In the genomic region with DNA sequence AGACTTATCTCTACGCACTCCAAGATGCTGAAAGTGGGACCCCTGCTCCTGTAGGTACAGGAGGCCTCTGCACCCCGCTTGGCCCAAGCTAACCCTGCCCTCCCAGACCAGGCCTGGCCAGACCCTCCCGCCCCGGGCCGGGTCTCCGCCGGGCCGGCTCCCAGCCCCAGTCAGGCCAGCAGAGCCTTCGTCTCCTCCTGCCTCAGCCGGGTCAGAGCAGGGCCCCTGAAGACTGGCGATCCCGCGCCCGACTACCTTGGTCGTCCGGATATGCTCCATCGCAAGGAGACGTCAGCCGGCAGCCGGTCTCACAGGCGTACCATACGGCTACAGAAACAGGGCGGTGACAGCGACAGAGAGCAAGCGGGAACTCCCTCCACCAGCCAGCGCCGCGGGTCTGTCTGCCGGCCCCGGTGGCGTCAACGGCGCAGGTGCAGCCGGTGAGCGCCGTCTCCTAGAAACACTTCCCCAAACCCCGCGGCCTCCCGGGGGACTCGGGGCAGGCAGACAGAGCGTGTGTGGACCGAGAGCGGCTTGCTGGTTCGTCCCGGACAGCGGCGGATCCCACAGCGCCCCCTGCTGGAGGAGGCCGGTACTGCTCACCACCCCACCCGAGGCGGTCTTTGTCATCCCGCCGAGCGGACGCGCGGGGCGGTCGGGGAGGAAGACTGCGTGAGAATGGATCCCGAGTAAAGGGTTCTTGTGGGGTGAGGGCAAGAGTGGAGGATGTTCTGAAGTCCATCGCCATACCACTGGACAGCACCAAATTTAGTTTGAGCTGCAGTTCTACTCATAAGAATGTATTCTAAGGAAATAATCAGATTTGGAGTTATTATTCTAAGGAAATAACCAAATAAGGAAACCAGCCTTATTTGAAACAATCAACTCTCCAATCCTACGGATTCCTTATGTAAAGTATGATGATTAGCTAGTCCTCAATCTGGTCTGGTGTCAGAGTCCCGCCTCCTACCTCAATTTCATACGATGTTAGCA, we compare ENCODE assay signal across 1 cellular context.
TF ChIP-seq lines count a peak whose summit lies in the region.

MTMR6 (minus strand) TSS at position 520 of the 993 bp plus-strand sequence; CDS start at position 279, 241 bp downstream.

TF ChIP-seq in WTC11, 78 proteins besides CTCF, POLR2A, EP300 and RAD21 (continued from another document):
- TF ChIP-seq, protein P1, sequence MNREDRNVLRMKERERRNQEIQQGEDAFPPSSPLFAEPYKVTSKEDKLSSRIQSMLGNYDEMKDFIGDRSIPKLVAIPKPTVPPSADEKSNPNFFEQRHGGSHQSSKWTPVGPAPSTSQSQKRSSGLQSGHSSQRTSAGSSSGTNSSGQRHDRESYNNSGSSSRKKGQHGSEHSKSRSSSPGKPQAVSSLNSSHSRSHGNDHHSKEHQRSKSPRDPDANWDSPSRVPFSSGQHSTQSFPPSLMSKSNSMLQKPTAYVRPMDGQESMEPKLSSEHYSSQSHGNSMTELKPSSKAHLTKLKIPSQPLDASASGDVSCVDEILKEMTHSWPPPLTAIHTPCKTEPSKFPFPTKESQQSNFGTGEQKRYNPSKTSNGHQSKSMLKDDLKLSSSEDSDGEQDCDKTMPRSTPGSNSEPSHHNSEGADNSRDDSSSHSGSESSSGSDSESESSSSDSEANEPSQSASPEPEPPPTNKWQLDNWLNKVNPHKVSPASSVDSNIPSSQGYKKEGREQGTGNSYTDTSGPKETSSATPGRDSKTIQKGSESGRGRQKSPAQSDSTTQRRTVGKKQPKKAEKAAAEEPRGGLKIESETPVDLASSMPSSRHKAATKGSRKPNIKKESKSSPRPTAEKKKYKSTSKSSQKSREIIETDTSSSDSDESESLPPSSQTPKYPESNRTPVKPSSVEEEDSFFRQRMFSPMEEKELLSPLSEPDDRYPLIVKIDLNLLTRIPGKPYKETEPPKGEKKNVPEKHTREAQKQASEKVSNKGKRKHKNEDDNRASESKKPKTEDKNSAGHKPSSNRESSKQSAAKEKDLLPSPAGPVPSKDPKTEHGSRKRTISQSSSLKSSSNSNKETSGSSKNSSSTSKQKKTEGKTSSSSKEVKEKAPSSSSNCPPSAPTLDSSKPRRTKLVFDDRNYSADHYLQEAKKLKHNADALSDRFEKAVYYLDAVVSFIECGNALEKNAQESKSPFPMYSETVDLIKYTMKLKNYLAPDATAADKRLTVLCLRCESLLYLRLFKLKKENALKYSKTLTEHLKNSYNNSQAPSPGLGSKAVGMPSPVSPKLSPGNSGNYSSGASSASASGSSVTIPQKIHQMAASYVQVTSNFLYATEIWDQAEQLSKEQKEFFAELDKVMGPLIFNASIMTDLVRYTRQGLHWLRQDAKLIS (CRISPR knock-in tag; IDR thresholded peaks at IDR 0.05; ENCODE audit: borderline replicate concordance), result no peak
- 0 out of 2 replicates have a peak, but pooled peaks have one; percentile 54 for TF ChIP-seq ZBTB21 (CRISPR knock-in tag; IDR thresholded peaks at IDR 0.05; ENCODE audit: borderline replicate concordance)
- no peak for TF ChIP-seq NR1H2 (CRISPR knock-in tag; IDR thresholded peaks at IDR 0.05)
- TF ChIP-seq, protein P2, sequence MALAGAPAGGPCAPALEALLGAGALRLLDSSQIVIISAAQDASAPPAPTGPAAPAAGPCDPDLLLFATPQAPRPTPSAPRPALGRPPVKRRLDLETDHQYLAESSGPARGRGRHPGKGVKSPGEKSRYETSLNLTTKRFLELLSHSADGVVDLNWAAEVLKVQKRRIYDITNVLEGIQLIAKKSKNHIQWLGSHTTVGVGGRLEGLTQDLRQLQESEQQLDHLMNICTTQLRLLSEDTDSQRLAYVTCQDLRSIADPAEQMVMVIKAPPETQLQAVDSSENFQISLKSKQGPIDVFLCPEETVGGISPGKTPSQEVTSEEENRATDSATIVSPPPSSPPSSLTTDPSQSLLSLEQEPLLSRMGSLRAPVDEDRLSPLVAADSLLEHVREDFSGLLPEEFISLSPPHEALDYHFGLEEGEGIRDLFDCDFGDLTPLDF (CRISPR knock-in tag; IDR thresholded peaks at IDR 0.05), result no peak
- no peak for TF ChIP-seq ZNF671 (CRISPR knock-in tag; IDR thresholded peaks at IDR 0.05)
- peak; percentile 41; the same call in 1 of the 2 replicates for TF ChIP-seq ZNF423 (CRISPR knock-in tag; IDR thresholded peaks at IDR 0.05)
- TF ChIP-seq, protein P3, sequence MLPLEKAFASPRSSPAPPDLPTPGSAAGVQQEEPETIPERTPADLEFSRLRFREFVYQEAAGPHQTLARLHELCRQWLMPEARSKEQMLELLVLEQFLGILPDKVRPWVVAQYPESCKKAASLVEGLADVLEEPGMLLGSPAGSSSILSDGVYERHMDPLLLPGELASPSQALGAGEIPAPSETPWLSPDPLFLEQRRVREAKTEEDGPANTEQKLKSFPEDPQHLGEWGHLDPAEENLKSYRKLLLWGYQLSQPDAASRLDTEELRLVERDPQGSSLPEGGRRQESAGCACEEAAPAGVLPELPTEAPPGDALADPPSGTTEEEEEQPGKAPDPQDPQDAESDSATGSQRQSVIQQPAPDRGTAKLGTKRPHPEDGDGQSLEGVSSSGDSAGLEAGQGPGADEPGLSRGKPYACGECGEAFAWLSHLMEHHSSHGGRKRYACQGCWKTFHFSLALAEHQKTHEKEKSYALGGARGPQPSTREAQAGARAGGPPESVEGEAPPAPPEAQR (CRISPR knock-in tag; IDR thresholded peaks at IDR 0.05), result no peak
- TF ChIP-seq, protein P4, sequence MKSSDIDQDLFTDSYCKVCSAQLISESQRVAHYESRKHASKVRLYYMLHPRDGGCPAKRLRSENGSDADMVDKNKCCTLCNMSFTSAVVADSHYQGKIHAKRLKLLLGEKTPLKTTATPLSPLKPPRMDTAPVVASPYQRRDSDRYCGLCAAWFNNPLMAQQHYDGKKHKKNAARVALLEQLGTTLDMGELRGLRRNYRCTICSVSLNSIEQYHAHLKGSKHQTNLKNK (CRISPR knock-in tag; IDR thresholded peaks at IDR 0.05), result no peak
- TF ChIP-seq, protein P5, sequence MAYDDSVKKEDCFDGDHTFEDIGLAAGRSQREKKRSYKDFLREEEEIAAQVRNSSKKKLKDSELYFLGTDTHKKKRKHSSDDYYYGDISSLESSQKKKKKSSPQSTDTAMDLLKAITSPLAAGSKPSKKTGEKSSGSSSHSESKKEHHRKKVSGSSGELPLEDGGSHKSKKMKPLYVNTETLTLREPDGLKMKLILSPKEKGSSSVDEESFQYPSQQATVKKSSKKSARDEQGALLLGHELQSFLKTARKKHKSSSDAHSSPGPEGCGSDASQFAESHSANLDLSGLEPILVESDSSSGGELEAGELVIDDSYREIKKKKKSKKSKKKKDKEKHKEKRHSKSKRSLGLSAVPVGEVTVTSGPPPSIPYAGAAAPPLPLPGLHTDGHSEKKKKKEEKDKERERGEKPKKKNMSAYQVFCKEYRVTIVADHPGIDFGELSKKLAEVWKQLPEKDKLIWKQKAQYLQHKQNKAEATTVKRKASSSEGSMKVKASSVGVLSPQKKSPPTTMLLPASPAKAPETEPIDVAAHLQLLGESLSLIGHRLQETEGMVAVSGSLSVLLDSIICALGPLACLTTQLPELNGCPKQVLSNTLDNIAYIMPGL (CRISPR knock-in tag; IDR thresholded peaks at IDR 0.05), result peak; percentile 98
- TF ChIP-seq OVOL2 (CRISPR knock-in tag; IDR thresholded peaks at IDR 0.05; ENCODE audit: borderline replicate concordance), result no peak
- TF ChIP-seq NFE2L1 (CRISPR knock-in tag; IDR thresholded peaks at IDR 0.05), result 0 out of 2 replicates have a peak, but pooled peaks have one; percentile 10
- peak; percentile 71; the same call in 1 of the 2 replicates for TF ChIP-seq ARID4B (CRISPR knock-in tag; IDR thresholded peaks at IDR 0.05; ENCODE audit: borderline replicate concordance)
- 0 out of 2 replicates have a peak, but pooled peaks have one; percentile 51 for TF ChIP-seq ETV6 (CRISPR knock-in tag; IDR thresholded peaks at IDR 0.05)
- no peak for TF ChIP-seq PRRX2 (CRISPR knock-in tag; IDR thresholded peaks at IDR 0.05)
- no peak for TF ChIP-seq ZNF396 (CRISPR knock-in tag; IDR thresholded peaks at IDR 0.05; ENCODE audit: borderline replicate concordance)
- TF ChIP-seq SP1 (CRISPR knock-in tag; conservative IDR thresholded peaks at IDR 0.05), result peak; percentile 36; the same call in 1 of the 2 replicates
- peak; percentile 42; the same call in 1 of the 2 replicates for TF ChIP-seq GABPB1 (CRISPR knock-in tag; IDR thresholded peaks at IDR 0.05)
- TF ChIP-seq MLX (CRISPR knock-in tag; IDR thresholded peaks at IDR 0.05), result no peak
- TF ChIP-seq CREB1 (CRISPR knock-in tag; IDR thresholded peaks at IDR 0.05), result no peak
- no peak for TF ChIP-seq MYBL2 (CRISPR knock-in tag; IDR thresholded peaks at IDR 0.05)
- no peak for TF ChIP-seq ZNF416 (CRISPR knock-in tag; IDR thresholded peaks at IDR 0.05)
- TF ChIP-seq ZNF263 (CRISPR knock-in tag; IDR thresholded peaks at IDR 0.05; ENCODE audit: low read depth), result no peak
- peak; percentile 60; the same call in 1 of the 2 replicates for TF ChIP-seq TEAD1 (CRISPR knock-in tag; IDR thresholded peaks at IDR 0.05)
- TF ChIP-seq RORB (CRISPR knock-in tag; IDR thresholded peaks at IDR 0.05), result no peak
- TF ChIP-seq KAT7 (CRISPR knock-in tag; IDR thresholded peaks at IDR 0.05; ENCODE audit: borderline replicate concordance), result 0 out of 2 replicates have a peak, but pooled peaks have one; percentile 59
